12 cellular contexts compared by ENCODE assay signal in the genomic region with DNA sequence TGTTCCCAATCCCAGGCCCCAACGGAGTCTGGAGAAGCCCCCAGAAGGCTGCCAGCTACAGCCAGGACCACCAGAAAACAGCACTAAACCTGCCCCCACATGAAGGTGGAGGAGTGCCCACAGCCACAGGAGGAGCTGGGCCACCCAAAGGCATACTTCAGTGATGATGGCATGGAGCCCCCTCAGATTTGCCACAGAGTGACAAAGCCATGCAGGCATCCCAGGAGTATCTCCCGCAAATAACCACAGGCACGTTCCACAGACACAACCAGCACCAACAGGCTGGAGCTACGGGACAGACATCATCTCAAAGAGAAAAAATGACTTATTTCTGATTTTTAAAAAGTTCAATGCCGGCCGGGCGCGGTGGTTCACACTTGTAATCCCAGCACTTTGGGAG. TPM values are rescaled to one million over a fixed set of nuclear protein-coding genes. Genes with fewer than 3 reads are reported as not detected.
DNase-seq lines count a peak whose midpoint lies in the region; ATAC-seq and TF ChIP-seq lines count a peak whose summit lies in the region.
"Had no signal": no experiment of that assay in that cellular context is flagged by ENCODE, and none has a peak within 500 bp of the region (broad histone marks: within the 10 kb centered on the region; RNA-seq: fewer than 3 reads in every experiment).

No MANE protein-coding gene starts in this region.

- ATAC-seq in gastrocnemius medialis (no peak), GM18868 (IDR thresholded peaks at IDR 0.05; ENCODE audit: unreplicated experiment) (no peak)

- TF ChIP-seq POLR2A in gastrocnemius medialis (IDR thresholded peaks at IDR 0.05) = no peak

- no peaks in the 10 kb centered on the region for H3K27me3 Mint-ChIP-seq in activated T-helper 1 cell treated with anti-CD3 and anti-CD28 coated beads, Interleukin-12 subunit alpha, Interleukin-12 subunit beta, Interleukin-2, Interleukin-4 antibody, amounts not matched to agents 30 ng/mL and 10 ng/mL and 1 ng/mL, durations not matched to agents 14 hours and 24 hours and 36 hours (ENCODE audit: insufficient read depth)
- H3K27me3 Mint-ChIP-seq in activated CD4-positive, alpha-beta memory T cell treated with anti-CD3 and anti-CD28 coated beads, Interleukin-2, amount 10 ng/mL, durations not matched to agents 7 days and 5 days = no peaks in the 10 kb centered on the region
- H3K27me3 Mint-ChIP-seq: CD8-positive, alpha-beta memory T cell had no signal

- H3K36me3 Mint-ChIP-seq in activated T-helper 1 cell treated with anti-CD3 and anti-CD28 coated beads, Interleukin-12 subunit alpha, Interleukin-12 subunit beta, Interleukin-2, Interleukin-4 antibody, amounts not matched to agents 30 ng/mL and 10 ng/mL and 1 ng/mL, durations not matched to agents 14 hours and 24 hours and 36 hours (ENCODE audit: low read depth) = peaks cover 9% of the 10 kb centered on the region
- peaks cover 55% of the 10 kb centered on the region for H3K36me3 Mint-ChIP-seq in activated CD4-positive, alpha-beta memory T cell treated with anti-CD3 and anti-CD28 coated beads, Interleukin-2, amount 10 ng/mL, durations not matched to agents 7 days and 5 days (ENCODE audit: low read depth)

- no peaks in the 10 kb centered on the region for H3K9me3 ChIP-seq in gastrocnemius medialis
- H3K9me3 ChIP-seq: Caco-2 had no signal

- peaks cover 74 to 77% of the 10 kb centered on the region in 2 donors for H3K4me1 ChIP-seq in gastrocnemius medialis
- H3K4me1 ChIP-seq: Caco-2 had no signal

- H3K27ac Mint-ChIP-seq in activated T-helper 1 cell treated with anti-CD3 and anti-CD28 coated beads, Interleukin-12 subunit alpha, Interleukin-12 subunit beta, Interleukin-2, Interleukin-4 antibody, amounts not matched to agents 30 ng/mL and 10 ng/mL and 1 ng/mL, durations not matched to agents 14 hours and 24 hours and 36 hours = peak overlapping the region; percentile 18
- H3K27ac Mint-ChIP-seq in activated CD4-positive, alpha-beta memory T cell treated with anti-CD3 and anti-CD28 coated beads, Interleukin-2, amount 10 ng/mL, durations not matched to agents 7 days and 5 days = no peak overlapping the region
- H3K27ac Mint-ChIP-seq: GM23338 had no signal

- H3K4me1 Mint-ChIP-seq in activated T-helper 1 cell treated with anti-CD3 and anti-CD28 coated beads, Interleukin-12 subunit alpha, Interleukin-12 subunit beta, Interleukin-2, Interleukin-4 antibody, amounts not matched to agents 30 ng/mL and 10 ng/mL and 1 ng/mL, durations not matched to agents 14 hours and 24 hours and 36 hours (ENCODE audit: low read depth) = peaks cover 9% of the 10 kb centered on the region
- peaks cover 33% of the 10 kb centered on the region for H3K4me1 Mint-ChIP-seq in activated CD4-positive, alpha-beta memory T cell treated with anti-CD3 and anti-CD28 coated beads, Interleukin-2, amount 10 ng/mL, durations not matched to agents 7 days and 5 days

- DNase-seq in EH (ENCODE audit: low read depth) (peak; percentile 32), glomerular visceral epithelial cell (ENCODE audit: extremely low spot score) (peak; percentile 75), gastrocnemius medialis (no peak)
- DNase-seq in activated T-helper 1 cell treated with anti-CD3 and anti-CD28 coated beads, Interleukin-12 subunit alpha, Interleukin-12 subunit beta, Interleukin-2, Interleukin-4 antibody, amounts not matched to agents 30 ng/mL and 10 ng/mL and 1 ng/mL, durations not matched to agents 14 hours and 24 hours and 36 hours (ENCODE audit: low spot score) = no peak
- no peak for DNase-seq in stimulated activated naive CD4-positive, alpha-beta T cell treated with Interleukin-2 at 50 U/mL for 16 hours (lab: John Stamatoyannopoulos, UW)
- DNase-seq in activated CD4-positive, alpha-beta memory T cell treated with anti-CD3 and anti-CD28 coated beads, Interleukin-2, amount 10 ng/mL, durations not matched to agents 7 days and 5 days = no peak
- DNase-seq: Caco-2; CD8-positive, alpha-beta memory T cell; DND-41; IMR-90 had no signal

- H3K27ac ChIP-seq in gastrocnemius medialis = peak overlapping the region; percentile 53 to 99 (median 94)

- H3K27me3 ChIP-seq in gastrocnemius medialis = no peaks in the 10 kb centered on the region

- POLR2A ChIA-PET in activated CD4-positive, alpha-beta memory T cell treated with anti-CD3 and anti-CD28 coated beads, Interleukin-2, amount 10 ng/mL, durations not matched to agents 7 days and 5 days (lab: Charles Lee) = no interaction called here

- H3K9me3 Mint-ChIP-seq in activated T-helper 1 cell treated with anti-CD3 and anti-CD28 coated beads, Interleukin-12 subunit alpha, Interleukin-12 subunit beta, Interleukin-2, Interleukin-4 antibody, amounts not matched to agents 30 ng/mL and 10 ng/mL and 1 ng/mL, durations not matched to agents 14 hours and 24 hours and 36 hours = no peaks in the 10 kb centered on the region
- H3K9me3 Mint-ChIP-seq in activated CD4-positive, alpha-beta memory T cell treated with anti-CD3 and anti-CD28 coated beads, Interleukin-2, amount 10 ng/mL, durations not matched to agents 7 days and 5 days = no peaks in the 10 kb centered on the region
- H3K9me3 Mint-ChIP-seq: CD8-positive, alpha-beta memory T cell; GM23338 had no signal

- no peak for TF ChIP-seq CTCF in gastrocnemius medialis (IDR thresholded peaks at IDR 0.05 in 4 of 5, conservative IDR thresholded peaks at IDR 0.05 in 1 of 5)

- peaks cover 0 to 5% of the 10 kb centered on the region in 2 donors for H3K36me3 ChIP-seq in gastrocnemius medialis

- intact Hi-C loops in activated T-helper 1 cell treated with anti-CD3 and anti-CD28 coated beads, Interleukin-12 subunit alpha, Interleukin-12 subunit beta, Interleukin-2, Interleukin-4 antibody, amounts not matched to agents 30 ng/mL and 10 ng/mL and 1 ng/mL, durations not matched to agents 14 hours and 24 hours and 36 hours (cut with micrococcal nuclease) = no loop called here
- intact Hi-C loops in gastrocnemius medialis (cut with DNase I; ENCODE audit: low total_unique reads) = loop anchor here (10.0 kb wide), 2 partner anchors 568 to 598 kb away; a partner anchor contains a TSS

- in situ Hi-C loops in gastrocnemius medialis (cut with MboI; ENCODE audit: low sequenced_read_pairs in 4 of 4) = no loop called here

- CTCF ChIA-PET in activated CD4-positive, alpha-beta memory T cell treated with anti-CD3 and anti-CD28 coated beads, Interleukin-2, amount 10 ng/mL, durations not matched to agents 7 days and 5 days (lab: Charles Lee) = interaction anchor here (0.8 to 6.4 kb wide), 2 partner anchors 9 to 45 kb away, joined by 4 to 35 read pairs; no protein-coding TSS in a partner anchor

- H3K4me3 Mint-ChIP-seq in activated T-helper 1 cell treated with anti-CD3 and anti-CD28 coated beads, Interleukin-12 subunit alpha, Interleukin-12 subunit beta, Interleukin-2, Interleukin-4 antibody, amounts not matched to agents 30 ng/mL and 10 ng/mL and 1 ng/mL, durations not matched to agents 14 hours and 24 hours and 36 hours = no peak overlapping the region
- H3K4me3 Mint-ChIP-seq in activated CD4-positive, alpha-beta memory T cell treated with anti-CD3 and anti-CD28 coated beads, Interleukin-2, amount 10 ng/mL, durations not matched to agents 7 days and 5 days = no peak overlapping the region
- H3K4me3 Mint-ChIP-seq: CD8-positive, alpha-beta memory T cell; GM23338 had no signal

- H3K4me3 ChIP-seq in gastrocnemius medialis = no peak overlapping the region
- H3K4me3 ChIP-seq: GM23338 had no signal

RNA-seq across cellular contexts. Expression of a gene that starts 10.6 kb away (rescaled TPM):
- 60.5 and 63.6 TPM in 2 replicates for total RNA-seq in activated T-helper 1 cell treated with anti-CD3 and anti-CD28 coated beads, Interleukin-12 subunit alpha, Interleukin-12 subunit beta, Interleukin-2, Interleukin-4 antibody, amounts not matched to agents 30 ng/mL and 10 ng/mL and 1 ng/mL, durations not matched to agents 14 hours and 24 hours and 36 hours
- total RNA-seq in gastrocnemius medialis = 10 to 100 TPM; 31.5 to 46.5 (median 34.7) TPM
- total RNA-seq in activated CD4-positive, alpha-beta memory T cell treated with anti-CD3 and anti-CD28 coated beads, Interleukin-2, amount 10 ng/mL, durations not matched to agents 7 days and 5 days = 100 to 1,000 TPM; 106 to 121 TPM

RNA-seq across cellular contexts. Expression of a gene that starts 54.5 kb away (rescaled TPM):
- 284 and 285 TPM in 2 replicates for total RNA-seq in activated T-helper 1 cell treated with anti-CD3 and anti-CD28 coated beads, Interleukin-12 subunit alpha, Interleukin-12 subunit beta, Interleukin-2, Interleukin-4 antibody, amounts not matched to agents 30 ng/mL and 10 ng/mL and 1 ng/mL, durations not matched to agents 14 hours and 24 hours and 36 hours
- 100 to 1,000 TPM in 3 of 4 donors, 10 to 100 TPM in 1; 86.4 to 123 (median 111) TPM for total RNA-seq in gastrocnemius medialis
- total RNA-seq in activated CD4-positive, alpha-beta memory T cell treated with anti-CD3 and anti-CD28 coated beads, Interleukin-2, amount 10 ng/mL, durations not matched to agents 7 days and 5 days = 100 to 1,000 TPM; 299 to 314 TPM

Comparison
In these comparisons a context has a peak if more than half of its experiments do, and no peak if none do; other contexts are left out.
1. DNase-seq: peak in EH (single experiment) and glomerular visceral epithelial cell (single experiment); none in activated T-helper 1 cell treated with anti-CD3 and anti-CD28 coated beads, Interleukin-12 subunit alpha, Interleukin-12 subunit beta, Interleukin-2, Interleukin-4 antibody, amounts not matched to agents 30 ng/mL and 10 ng/mL and 1 ng/mL, durations not matched to agents 14 hours and 24 hours and 36 hours (single experiment), gastrocnemius medialis (0 of 2), stimulated activated naive CD4-positive, alpha-beta T cell treated with Interleukin-2 at 50 U/mL for 16 hours (single experiment) and activated CD4-positive, alpha-beta memory T cell treated with anti-CD3 and anti-CD28 coated beads, Interleukin-2, amount 10 ng/mL, durations not matched to agents 7 days and 5 days (single experiment).